Comparison of ENCODE assay signal across 2 cellular contexts in the genomic region with DNA sequence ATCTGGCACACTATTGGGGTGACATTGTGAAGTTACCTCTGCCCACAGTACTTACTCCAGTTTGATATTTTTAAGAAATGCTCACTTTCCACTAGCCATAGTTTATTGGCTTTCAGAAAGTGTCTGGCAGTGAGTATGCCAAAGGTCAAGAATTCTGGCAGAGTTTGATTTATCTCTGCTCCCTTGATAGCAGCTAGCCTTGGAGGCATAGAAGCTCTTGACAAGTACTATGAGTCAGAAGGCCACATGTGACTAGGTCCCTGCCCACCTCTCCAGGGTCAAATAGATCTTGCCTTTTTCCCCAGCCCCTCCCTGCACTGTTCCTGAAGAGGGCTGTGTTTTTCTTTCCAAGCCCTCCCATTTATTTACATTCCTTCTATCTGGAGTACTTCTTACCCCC.
A peak's percentile ranks its signal among the peaks of the same experiment; 100 is the strongest.
TF ChIP-seq lines count a peak whose summit lies in the region.

No MANE protein-coding gene starts in this region.

TF ChIP-seq in liver, 16 proteins besides CTCF, POLR2A, EP300 and RAD21:
- peak in 1 of 2 donors; percentile 19 for TF ChIP-seq HNF4A (conservative IDR thresholded peaks at IDR 0.05)
- TF ChIP-seq, protein P1, sequence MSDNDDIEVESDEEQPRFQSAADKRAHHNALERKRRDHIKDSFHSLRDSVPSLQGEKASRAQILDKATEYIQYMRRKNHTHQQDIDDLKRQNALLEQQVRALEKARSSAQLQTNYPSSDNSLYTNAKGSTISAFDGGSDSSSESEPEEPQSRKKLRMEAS (IDR thresholded peaks at IDR 0.05): no peak
- TF ChIP-seq, protein P2, sequence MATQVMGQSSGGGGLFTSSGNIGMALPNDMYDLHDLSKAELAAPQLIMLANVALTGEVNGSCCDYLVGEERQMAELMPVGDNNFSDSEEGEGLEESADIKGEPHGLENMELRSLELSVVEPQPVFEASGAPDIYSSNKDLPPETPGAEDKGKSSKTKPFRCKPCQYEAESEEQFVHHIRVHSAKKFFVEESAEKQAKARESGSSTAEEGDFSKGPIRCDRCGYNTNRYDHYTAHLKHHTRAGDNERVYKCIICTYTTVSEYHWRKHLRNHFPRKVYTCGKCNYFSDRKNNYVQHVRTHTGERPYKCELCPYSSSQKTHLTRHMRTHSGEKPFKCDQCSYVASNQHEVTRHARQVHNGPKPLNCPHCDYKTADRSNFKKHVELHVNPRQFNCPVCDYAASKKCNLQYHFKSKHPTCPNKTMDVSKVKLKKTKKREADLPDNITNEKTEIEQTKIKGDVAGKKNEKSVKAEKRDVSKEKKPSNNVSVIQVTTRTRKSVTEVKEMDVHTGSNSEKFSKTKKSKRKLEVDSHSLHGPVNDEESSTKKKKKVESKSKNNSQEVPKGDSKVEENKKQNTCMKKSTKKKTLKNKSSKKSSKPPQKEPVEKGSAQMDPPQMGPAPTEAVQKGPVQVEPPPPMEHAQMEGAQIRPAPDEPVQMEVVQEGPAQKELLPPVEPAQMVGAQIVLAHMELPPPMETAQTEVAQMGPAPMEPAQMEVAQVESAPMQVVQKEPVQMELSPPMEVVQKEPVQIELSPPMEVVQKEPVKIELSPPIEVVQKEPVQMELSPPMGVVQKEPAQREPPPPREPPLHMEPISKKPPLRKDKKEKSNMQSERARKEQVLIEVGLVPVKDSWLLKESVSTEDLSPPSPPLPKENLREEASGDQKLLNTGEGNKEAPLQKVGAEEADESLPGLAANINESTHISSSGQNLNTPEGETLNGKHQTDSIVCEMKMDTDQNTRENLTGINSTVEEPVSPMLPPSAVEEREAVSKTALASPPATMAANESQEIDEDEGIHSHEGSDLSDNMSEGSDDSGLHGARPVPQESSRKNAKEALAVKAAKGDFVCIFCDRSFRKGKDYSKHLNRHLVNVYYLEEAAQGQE (IDR thresholded peaks at IDR 0.05): no peak
- TF ChIP-seq RXRA (IDR thresholded peaks at IDR 0.05): peak; percentile 13 to 47
- TF ChIP-seq NR2F2 (IDR thresholded peaks at IDR 0.05): peak; percentile 59

TF ChIP-seq in HepG2, 621 proteins besides CTCF, POLR2A, EP300 and RAD21:
- TF ChIP-seq, protein P3, sequence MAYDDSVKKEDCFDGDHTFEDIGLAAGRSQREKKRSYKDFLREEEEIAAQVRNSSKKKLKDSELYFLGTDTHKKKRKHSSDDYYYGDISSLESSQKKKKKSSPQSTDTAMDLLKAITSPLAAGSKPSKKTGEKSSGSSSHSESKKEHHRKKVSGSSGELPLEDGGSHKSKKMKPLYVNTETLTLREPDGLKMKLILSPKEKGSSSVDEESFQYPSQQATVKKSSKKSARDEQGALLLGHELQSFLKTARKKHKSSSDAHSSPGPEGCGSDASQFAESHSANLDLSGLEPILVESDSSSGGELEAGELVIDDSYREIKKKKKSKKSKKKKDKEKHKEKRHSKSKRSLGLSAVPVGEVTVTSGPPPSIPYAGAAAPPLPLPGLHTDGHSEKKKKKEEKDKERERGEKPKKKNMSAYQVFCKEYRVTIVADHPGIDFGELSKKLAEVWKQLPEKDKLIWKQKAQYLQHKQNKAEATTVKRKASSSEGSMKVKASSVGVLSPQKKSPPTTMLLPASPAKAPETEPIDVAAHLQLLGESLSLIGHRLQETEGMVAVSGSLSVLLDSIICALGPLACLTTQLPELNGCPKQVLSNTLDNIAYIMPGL (CRISPR knock-in tag; IDR thresholded peaks at IDR 0.05; ENCODE audit: borderline replicate concordance in 1 of 2, low read depth in 1 of 2): no peak
